20 cellular contexts compared by ENCODE assay signal in the genomic region with DNA sequence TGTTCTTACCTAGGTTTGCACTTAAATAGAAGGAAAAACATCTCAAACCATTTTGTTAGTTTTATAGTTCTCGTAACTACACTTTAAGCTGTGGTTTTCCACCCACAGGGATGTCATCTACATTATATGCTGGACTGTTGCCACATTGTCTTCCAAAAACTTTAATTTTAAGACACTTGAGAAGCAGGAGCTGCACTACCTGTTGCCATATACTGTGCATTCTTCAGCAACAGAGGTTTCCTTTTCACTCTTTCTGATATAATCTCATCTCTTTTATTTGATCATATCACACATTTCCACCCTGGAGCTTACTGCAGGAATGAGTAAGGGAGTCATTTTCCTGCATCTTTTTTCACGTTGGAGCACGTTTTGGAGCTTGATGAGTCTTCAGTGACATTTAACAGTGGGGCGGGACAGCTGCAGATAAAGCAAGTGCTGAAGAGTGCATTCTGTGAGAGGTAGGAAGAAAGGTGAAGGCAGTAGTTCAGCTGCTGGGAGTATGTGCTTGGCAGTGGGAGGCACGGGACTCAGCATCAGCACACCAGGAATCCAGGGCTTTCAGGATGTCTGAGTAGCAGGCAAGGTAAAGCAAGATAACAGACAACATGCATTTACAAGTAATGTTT. TPM values are rescaled to one million over a fixed set of nuclear protein-coding genes. Genes with fewer than 3 reads are reported as not detected.
A peak's percentile ranks its signal among the peaks of the same experiment; 100 is the strongest.
DNase-seq lines count a peak whose midpoint lies in the region; ATAC-seq, FAIRE-seq and TF ChIP-seq lines count a peak whose summit lies in the region.
"Had no signal": no experiment of that assay in that cellular context is flagged by ENCODE, and none has a peak within 500 bp of the region (broad histone marks: within the 10 kb centered on the region; RNA-seq: fewer than 3 reads in every experiment).

No MANE protein-coding gene starts in this region.

- H3K4me3 Mint-ChIP-seq in activated T-cell treated with anti-CD3 and anti-CD28 coated beads, Interleukin-2, amount 50 U/mL, for 24 hours: no peak overlapping the region
- H3K4me3 Mint-ChIP-seq: effector memory CD8-positive, alpha-beta T cell; memory B cell; natural killer cell treated with Interleukin-12 subunit alpha and Interleukin-12 subunit beta and Interleukin-15 and Interleukin-18, amount 100 ng/mL, for 72 hours had no signal

- peak overlapping the region; percentile 22; the same call in 1 of the 2 replicates for H3K4me2 ChIP-seq in GM12878 (ENCODE audit: control insufficient read depth, insufficient read depth)
- peak overlapping the region; percentile 65 for H3K4me2 ChIP-seq in keratinocyte (ENCODE audit: control insufficient read depth, extremely low read depth, insufficient read depth, low read depth, low read length)
- H3K4me2 ChIP-seq: BLaER1 had no signal

- no peak overlapping the region for H3K4me3 ChIP-seq in GM12878
- H3K4me3 ChIP-seq in keratinocyte (ENCODE audit: control insufficient read depth in 2 of 3, extremely low read depth in 1 of 3, insufficient read depth in 2 of 3, low read depth in 1 of 3, low read length in 3 of 3): peak overlapping the region in 1 of 3 experiments; percentile 7
- no peak overlapping the region for H3K4me3 ChIP-seq in stomach smooth muscle (ENCODE audit: low read length in 2 of 2)
- H3K4me3 ChIP-seq: BLaER1, prostate gland, SJCRH30 had no signal

- H3K9ac ChIP-seq in GM12878 (ENCODE audit: control insufficient read depth, insufficient read depth, low read length): no peak overlapping the region
- peak overlapping the region; percentile 6 for H3K9ac ChIP-seq in keratinocyte (ENCODE audit: control insufficient read depth, extremely low read depth, insufficient read depth, low read length)
- no peak overlapping the region for H3K9ac ChIP-seq in stomach smooth muscle (ENCODE audit: low read length in 2 of 2)

- TF ChIP-seq RAD21 in GM12878 (IDR thresholded peaks at IDR 0.05; ENCODE audit: insufficient read depth, low read depth, low read length): no peak

- peaks cover 15% of the 10 kb centered on the region for H3K36me3 Mint-ChIP-seq in activated T-cell treated with anti-CD3 and anti-CD28 coated beads, Interleukin-2, amount 50 U/mL, for 24 hours (ENCODE audit: low read depth)
- H3K36me3 Mint-ChIP-seq: memory B cell; natural killer cell treated with Interleukin-12 subunit alpha and Interleukin-12 subunit beta and Interleukin-15 and Interleukin-18, amount 100 ng/mL, for 72 hours had no signal

- H3K4me1 Mint-ChIP-seq in activated T-cell treated with anti-CD3 and anti-CD28 coated beads, Interleukin-2, amount 50 U/mL, for 24 hours (ENCODE audit: low read depth): peaks cover 41% of the 10 kb centered on the region

- peak overlapping the region; percentile 9 for H3K27ac Mint-ChIP-seq in activated T-cell treated with anti-CD3 and anti-CD28 coated beads, Interleukin-2, amount 50 U/mL, for 24 hours
- H3K27ac Mint-ChIP-seq: activated T-helper 2 cell treated with anti-CD3 and anti-CD28 coated beads, Interferon-gamma antibody, Interleukin-2, Interleukin-4, amounts not matched to agents 10 μg/mL and 5 μg/mL and 100 μg/mL, durations not matched to agents 14 hours and 24 hours and 36 hours; memory B cell; natural killer cell treated with Interleukin-12 subunit alpha and Interleukin-12 subunit beta and Interleukin-15 and Interleukin-18, amount 100 ng/mL, for 72 hours had no signal

- H3K36me3 ChIP-seq in GM12878 (ENCODE audit: control insufficient read depth in 2 of 2, insufficient read depth in 2 of 2, low read length in 1 of 2) (no peaks in the 10 kb centered on the region), keratinocyte (ENCODE audit: control insufficient read depth in 2 of 2, extremely low read depth in 1 of 2, insufficient read depth in 2 of 2, low read length in 2 of 2) (peaks cover 0 to 6% of the 10 kb centered on the region in 2 experiments), stomach smooth muscle (ENCODE audit: control insufficient read depth in 2 of 2, insufficient read depth in 2 of 2, low read length in 2 of 2) (no peaks in the 10 kb centered on the region)
- H3K36me3 ChIP-seq: prostate gland had no signal

- no peak for TF ChIP-seq EP300 in GM12878 (IDR thresholded peaks at IDR 0.05; ENCODE audit: borderline replicate concordance in 1 of 2, control insufficient read depth in 1 of 2, low read depth in 2 of 2, low read length in 2 of 2)

- dilution Hi-C loops in keratinocyte (cut with MboI; ENCODE audit: extremely low pct_ligation_motif_present, low sequenced_read_pairs): no loop called here

- H3K4me1 ChIP-seq in GM12878 (ENCODE audit: control insufficient read depth, insufficient read depth, low read length) (no peaks in the 10 kb centered on the region; the same call in 1 of the 2 replicates), keratinocyte (ENCODE audit: control insufficient read depth, extremely low read depth, insufficient read depth, low read length) (peaks cover 34% of the 10 kb centered on the region), stomach smooth muscle (ENCODE audit: control insufficient read depth, insufficient read depth, low read length) (peaks cover 17% of the 10 kb centered on the region)
- H3K4me1 ChIP-seq: prostate gland had no signal

- TF ChIP-seq CTCF in GM12878 (IDR thresholded peaks at IDR 0.05 in 2 of 3, conservative IDR thresholded peaks at IDR 0.05 in 1 of 3; ENCODE audit: control insufficient read depth in 2 of 3, extremely low read depth in 1 of 3, insufficient read depth in 1 of 3, low read depth in 3 of 3, low read length in 3 of 3) (no peak), keratinocyte (optimal IDR thresholded peaks at IDR 0.05 in 1 of 3, IDR thresholded peaks at IDR 0.05 in 1 of 3, conservative IDR thresholded peaks at IDR 0.05 in 1 of 3; ENCODE audit: extremely low read depth in 1 of 3, insufficient read depth in 2 of 3, low read length in 3 of 3) (no peak), GM10248 (IDR thresholded peaks at IDR 0.05; ENCODE audit: control extremely low read depth, extremely low read depth, low read depth, missing control alignments) (no peak)

- CTCF ChIA-PET in GM12878 (lab: Yijun Ruan, JAX): interaction anchor here (1.0 to 1.5 kb wide), 4 partner anchors 37 to 98 kb away, joined by 3 to 8 read pairs (median 4); no protein-coding TSS in a partner anchor
- CTCF ChIA-PET in GM10248 (lab: Yijun Ruan, JAX): interaction anchor here (0.8 to 2.1 kb wide), 3 partner anchors 12 to 46 kb away, joined by 3 to 7 read pairs (median 3); no protein-coding TSS in a partner anchor

- no peaks in the 10 kb centered on the region for H3K9me1 ChIP-seq in keratinocyte (ENCODE audit: control insufficient read depth, extremely low read depth, insufficient read depth, low read length)

- H3K9me3 Mint-ChIP-seq in activated T-cell treated with anti-CD3 and anti-CD28 coated beads, Interleukin-2, amount 50 U/mL, for 24 hours: no peaks in the 10 kb centered on the region
- H3K9me3 Mint-ChIP-seq: activated T-helper 2 cell treated with anti-CD3 and anti-CD28 coated beads, Interferon-gamma antibody, Interleukin-2, Interleukin-4, amounts not matched to agents 10 μg/mL and 5 μg/mL and 100 μg/mL, durations not matched to agents 14 hours and 24 hours and 36 hours; effector memory CD8-positive, alpha-beta T cell; memory B cell; natural killer cell treated with Interleukin-12 subunit alpha and Interleukin-12 subunit beta and Interleukin-15 and Interleukin-18, amount 100 ng/mL, for 72 hours had no signal

- H3K9me3 ChIP-seq in GM12878 (replicated peaks; ENCODE audit: control insufficient read depth, insufficient read depth, low read length): no peaks in the 10 kb centered on the region
- no peaks in the 10 kb centered on the region for H3K9me3 ChIP-seq in keratinocyte (ENCODE audit: control insufficient read depth, low read depth, low read length)
- no peaks in the 10 kb centered on the region for H3K9me3 ChIP-seq in stomach smooth muscle (ENCODE audit: control insufficient read depth in 2 of 2, low read length in 2 of 2)
- H3K9me3 ChIP-seq: prostate gland, SJCRH30 had no signal

- no peak for TF ChIP-seq POLR2A in GM12878 (IDR thresholded peaks at IDR 0.05; ENCODE audit: low read depth, low read length)

- intact Hi-C loops in GM12878 (cut with micrococcal nuclease; ENCODE audit: unreplicated experiment): loop anchor here (5.0 kb wide), 1 partner anchor 44 kb away; no protein-coding TSS in a partner anchor

- RAD21 ChIA-PET in GM12878 (lab: Charles Lee; ENCODE audit: unreplicated experiment): interaction anchor here (0.9 to 7.4 kb wide), 6 partner anchors 16 to 99 kb away, joined by 3 to 129 read pairs (median 4); no protein-coding TSS in a partner anchor

- H3K79me2 ChIP-seq in GM12878 (ENCODE audit: control insufficient read depth, insufficient read depth, low read length) (peaks cover 56% of the 10 kb centered on the region), keratinocyte (ENCODE audit: control insufficient read depth, insufficient read depth, low read length) (peaks cover 81% of the 10 kb centered on the region)

- no peak for DNase-seq in activated T-cell treated with anti-CD3 and anti-CD28 coated beads, Interleukin-2, amount 50 U/mL, for 24 hours
- DNase-seq in activated T-cell treated with anti-CD3 and anti-CD28 coated beads for 4 hours (no peak), GM12878 (ENCODE audit: low read depth, low spot score) (no peak), keratinocyte (ENCODE audit: low read depth, low spot score) (peak; percentile 58), NCI-H748 (lab: John Stamatoyannopoulos, UW; ENCODE audit: unreplicated experiment) (no peak), GM10248 (ENCODE audit: extremely low spot score) (no peak)
- no peak for DNase-seq in activated effector memory CD4-positive, alpha-beta T cell treated with anti-CD3 and anti-CD28 coated beads, Interleukin-2, amount 50 U/mL, for 16 hours
- DNase-seq: effector memory CD8-positive, alpha-beta T cell; GOT3; hippocampal formation; kidney glomerular epithelial cell; NCI-H2081 treated with DMSO at 0.1 percent for 48 hours; NCI-H526; SJCRH30 had no signal

- H2AFZ ChIP-seq in GM12878 (ENCODE audit: control insufficient read depth, low read depth, low read length) (no peak overlapping the region), keratinocyte (ENCODE audit: control insufficient read depth, low read length) (no peak overlapping the region)

- WGBS in GM12878 (ENCODE audit: insufficient coverage, insufficient replicate concordance, low lambda C conversion rate, missing lambda C conversion rate): 91% methylated on average over 5 of the region's 5 CpGs

- FAIRE-seq in GM12878 (lab: Jason Lieb, UNC): no peak
- FAIRE-seq in keratinocyte (lab: Jason Lieb, UNC): peak; percentile 63

- ATAC-seq in GM12878: no peak
- ATAC-seq: effector memory CD8-positive, alpha-beta T cell; natural killer cell treated with Interleukin-12 subunit alpha and Interleukin-12 subunit beta and Interleukin-15 and Interleukin-18, amount 100 ng/mL, for 72 hours had no signal

- BruUV-seq in GM12878 (replicated peaks; lab: Mats Ljungman, UMichigan): no TSS peak

- H3K27me3 Mint-ChIP-seq in activated T-cell treated with anti-CD3 and anti-CD28 coated beads, Interleukin-2, amount 50 U/mL, for 24 hours: no peaks in the 10 kb centered on the region
- H3K27me3 Mint-ChIP-seq: effector memory CD8-positive, alpha-beta T cell; memory B cell; natural killer cell treated with Interleukin-12 subunit alpha and Interleukin-12 subunit beta and Interleukin-15 and Interleukin-18, amount 100 ng/mL, for 72 hours had no signal

- POLR2A ChIA-PET in GM12878 (lab: Charles Lee): interaction anchor here (0.8 to 1.6 kb wide), 6 partner anchors 12 to 37 kb away, joined by 3 to 13 read pairs (median 3); no protein-coding TSS in a partner anchor
- POLR2A ChIA-PET in GM10248 (lab: Yijun Ruan, JAX): no interaction called here

- H3K27me3 ChIP-seq in GM12878 (replicated peaks in 1 of 2; ENCODE audit: control insufficient read depth in 2 of 2, insufficient read depth in 2 of 2, low read length in 1 of 2): no peaks in the 10 kb centered on the region
- H3K27me3 ChIP-seq in keratinocyte (ENCODE audit: control insufficient read depth, extremely low read depth, insufficient read depth, low read length): no peaks in the 10 kb centered on the region
- no peaks in the 10 kb centered on the region for H3K27me3 ChIP-seq in stomach smooth muscle (ENCODE audit: control insufficient read depth in 1 of 2, insufficient read depth in 2 of 2, low read length in 2 of 2)
- H3K27me3 ChIP-seq: BLaER1, SJCRH30 had no signal

- SMC1A ChIA-PET in GM12878 (lab: Charles Lee; ENCODE audit: uncharacterized antibody, unreplicated experiment): interaction anchor here (1.1 to 9.0 kb wide), 6 partner anchors 11 to 49 kb away, joined by 3 to 214 read pairs (median 4); no protein-coding TSS in a partner anchor

- H3K27ac ChIP-seq in GM12878 (ENCODE audit: control insufficient read depth, insufficient read depth) (no peak overlapping the region), keratinocyte (ENCODE audit: control insufficient read depth, insufficient read depth, low read length) (no peak overlapping the region), stomach smooth muscle (ENCODE audit: low read length) (peak overlapping the region; percentile 2)
- H3K27ac ChIP-seq: BLaER1, prostate gland, SJCRH30 had no signal

- no peaks in the 10 kb centered on the region for H4K20me1 ChIP-seq in GM12878 (ENCODE audit: control insufficient read depth, insufficient read depth)
- H4K20me1 ChIP-seq in keratinocyte (ENCODE audit: control insufficient read depth, extremely low read depth, insufficient read depth, low read length): no peaks in the 10 kb centered on the region

- in situ Hi-C loops in GM12878 (cut with MboI): no loop called here

RNA-seq across cellular contexts. Expression of a gene that starts 3.8 kb away (rescaled TPM):
- 102 and 105 TPM in 2 replicates for total RNA-seq in GM12878 (2013; cell fraction: nucleolus; rRNA removed)
- total RNA-seq in GM12878 (2014; rRNA removed) (37.6 and 42.2 TPM in 2 replicates), GM12878 (2014; rRNA removed; fragmentation: Illumina TruSeq; extraction: Trizol) (40.6 and 43.2 TPM in 2 replicates), GM12878 (2021) (51.4 and 55.3 TPM in 2 replicates)
- 11.2 TPM for polyA plus RNA-seq in GM12878 (2011; ENCODE audit: low read depth)
- polyA plus RNA-seq in GM12878 (2011; rRNA removed) (98.1 and 102 TPM in 2 replicates), GM12878 (2014; fragmentation: Illumina TruSeq; extraction: Trizol) (47.3 and 49.2 TPM in 2 replicates), GM12878 (2014; fragmentation: Nextera tagmentation; extraction: Ambion mirVana) (10 to 100 TPM; 15.7 to 17.6 TPM), GM12878 (2014; rRNA removed) (37.3 and 46.5 TPM in 2 replicates), GM12878 (2016; fragmentation: Nextera tagmentation; extraction: Ambion mirVana) (10 to 100 TPM; 48.3 to 54.6 TPM), keratinocyte (62.5 to 99.3 TPM (median 72.5 TPM) in 3 replicates)
- 112 and 119 TPM in 2 replicates for polyA plus RNA-seq in GM12878 (2011; cell fraction: cytosol; rRNA removed)
- 26.9 and 28.1 TPM in 2 replicates for polyA plus RNA-seq in GM12878 (2011; cell fraction: nucleus; rRNA removed)
- polyA plus RNA-seq in GM12878 (2012): 18.4 and 22.1 TPM in 2 replicates
- 166 and 232 TPM in 2 replicates for polyA minus RNA-seq in GM12878 (2011; rRNA and poly(A)+ RNA removed)
- 49.3 and 61.3 TPM in 2 replicates for polyA minus RNA-seq in GM12878 (2011; cell fraction: cytosol; rRNA and poly(A)+ RNA removed)
- 32.3 and 46.7 TPM in 2 replicates for polyA minus RNA-seq in GM12878 (2011; cell fraction: nucleus; rRNA and poly(A)+ RNA removed)
- polyA plus RNA-seq in keratinocyte (2011; ENCODE audit: low read depth): 7.7 TPM
- polyA plus RNA-seq in keratinocyte (2011; cell fraction: cytosol; rRNA removed): 51.4 and 63.6 TPM in 2 replicates
- 44.7 and 46.4 TPM in 2 replicates for polyA plus RNA-seq in keratinocyte (2011; cell fraction: nucleus; rRNA removed)
- 18.3 and 57.6 TPM in 2 replicates for polyA plus RNA-seq in keratinocyte (2012; ENCODE audit: low replicate concordance)
- polyA minus RNA-seq in keratinocyte: 85.0 to 144 TPM (median 127 TPM) in 3 replicates
- 69.3 TPM for polyA minus RNA-seq in keratinocyte (2011; cell fraction: cytosol; rRNA and poly(A)+ RNA removed)
- 40.9 and 96.6 TPM in 2 replicates for polyA minus RNA-seq in keratinocyte (2011; cell fraction: nucleus; rRNA and poly(A)+ RNA removed)
